Comparison of ENCODE assay signal across 20 cellular contexts in the genomic region with DNA sequence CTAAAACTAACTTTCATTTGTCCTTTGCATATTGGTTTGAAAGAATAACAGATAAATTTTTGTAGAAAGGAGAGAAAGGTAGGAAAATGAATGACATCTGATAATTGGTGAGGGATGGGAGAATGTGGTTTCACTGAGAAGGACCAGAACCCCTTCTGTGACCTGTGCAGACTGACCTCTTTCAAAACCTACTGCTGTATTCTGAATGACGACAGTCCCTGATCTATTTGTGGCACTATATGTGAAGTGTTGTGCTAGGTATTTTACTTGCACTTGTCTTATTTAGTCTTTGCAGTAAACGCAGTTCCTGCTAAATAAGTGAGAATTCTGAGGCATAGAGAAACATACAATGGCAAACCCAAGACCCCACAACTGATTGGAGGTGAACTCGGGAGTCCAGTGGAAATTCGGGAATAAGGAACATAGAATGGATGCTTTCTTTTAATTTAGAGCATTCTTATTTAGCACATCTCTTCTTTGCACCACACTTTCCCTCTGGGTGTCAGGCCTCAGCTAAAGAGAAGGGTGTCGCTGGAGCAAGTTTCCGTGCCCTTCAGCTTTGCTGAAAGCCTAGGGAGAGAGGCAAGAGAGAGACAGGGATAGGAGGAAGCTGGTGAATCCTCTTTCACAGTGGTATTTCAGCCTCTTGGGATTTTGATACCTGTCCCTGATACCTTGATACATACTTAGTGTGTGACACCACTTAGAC.
A peak's percentile ranks its signal among the peaks of the same experiment; 100 is the strongest.
DNase-seq lines count a peak whose midpoint lies in the region; ATAC-seq and TF ChIP-seq lines count a peak whose summit lies in the region.
"Had no signal": no experiment of that assay in that cellular context is flagged by ENCODE, and none has a peak within 500 bp of the region (broad histone marks: within the 10 kb centered on the region; RNA-seq: fewer than 3 reads in every experiment).

No MANE protein-coding gene starts in this region.

- peaks cover 64% of the 10 kb centered on the region for H3K4me1 ChIP-seq in cardiac muscle cell (ENCODE audit: low read depth)
- peaks cover 56% of the 10 kb centered on the region for H3K4me1 ChIP-seq in muscle layer of colon (ENCODE audit: insufficient read depth, low read length)
- peaks cover 7 to 36% (median 22%) of the 10 kb centered on the region in 4 donors for H3K4me1 ChIP-seq in stomach
- H3K4me1 ChIP-seq: SJCRH30 had no signal

- TF ChIP-seq EP300 in stomach (IDR thresholded peaks at IDR 0.05) = no peak

- peak; percentile 16 for DNase-seq in DMS 273 (lab: John Stamatoyannopoulos, UW; ENCODE audit: unreplicated experiment)
- DNase-seq in DMS 273 treated with DMSO at 0.1 percent for 48 hours (lab: John Stamatoyannopoulos, UW) = no peak
- peak in 1 of 2 donors; percentile 43 for DNase-seq in cardiac muscle cell (ENCODE audit: low read depth in 1 of 2, low spot score in 1 of 2)
- no peak for DNase-seq in stomach
- DNase-seq in germinal center (ENCODE audit: low spot score) = no peak
- DNase-seq: CD4-positive, CD25-positive, alpha-beta regulatory T cell; COR-L47; GF-D8; GOT3; KG1; NCI-H1436 treated with DMSO at 0.1 percent for 48 hours; NCI-H2081 treated with DMSO at 0.1 percent for 48 hours; NCI-H774; PC-3; SJCRH30 had no signal

- 82 to 90% (median 85%) methylated on average over 6 of the region's 6 CpGs for WGBS in stomach, 5 donors

- no peaks in the 10 kb centered on the region for H3K9me3 ChIP-seq in cardiac muscle cell (ENCODE audit: low read depth)
- H3K9me3 ChIP-seq in muscle layer of colon (ENCODE audit: low read length) = no peaks in the 10 kb centered on the region
- H3K9me3 ChIP-seq in stomach = no peaks in the 10 kb centered on the region
- H3K9me3 ChIP-seq: SJCRH30 had no signal

- ATAC-seq in HG03025 (IDR thresholded peaks at IDR 0.05; ENCODE audit: low FRiP score, unreplicated experiment) (no peak), HG02870 (IDR thresholded peaks at IDR 0.05; ENCODE audit: unreplicated experiment) (no peak)
- ATAC-seq: PC-3 had no signal

- no peaks in the 10 kb centered on the region for H3K27me3 ChIP-seq in cardiac muscle cell
- no peaks in the 10 kb centered on the region for H3K27me3 ChIP-seq in muscle layer of colon (ENCODE audit: control insufficient read depth in 1 of 2, insufficient read depth in 2 of 2, low read length in 2 of 2)
- H3K27me3 ChIP-seq in stomach = no peaks in the 10 kb centered on the region
- H3K27me3 ChIP-seq: SJCRH30 had no signal

- H3K27ac ChIP-seq in cardiac muscle cell = peak overlapping the region; percentile 96
- H3K27ac ChIP-seq in muscle layer of colon (ENCODE audit: low read depth, low read length) = peak overlapping the region; percentile 87
- H3K27ac ChIP-seq in stomach = peak overlapping the region in 4 of 5 donors; percentile 27 to 80 (median 53)
- H3K27ac ChIP-seq: 22Rv1, RWPE1, SJCRH30 had no signal

- H3K4me3 ChIP-seq in cardiac muscle cell (no peak overlapping the region), muscle layer of colon (ENCODE audit: low read depth in 1 of 2, low read length in 2 of 2) (no peak overlapping the region), stomach (no peak overlapping the region)
- H3K4me3 ChIP-seq: SJCRH30 had no signal

- TF ChIP-seq POLR2A in stomach (IDR thresholded peaks at IDR 0.05) = no peak

- peak overlapping the region; percentile 18 for H3K9ac ChIP-seq in muscle layer of colon (ENCODE audit: low read length)

- TF ChIP-seq CTCF in cardiac muscle cell (IDR thresholded peaks at IDR 0.05; ENCODE audit: low read depth, low read length) (no peak), stomach (IDR thresholded peaks at IDR 0.05) (no peak)

- intact Hi-C loops in stomach (cut with DNase I; ENCODE audit: low total_unique reads) = loop anchor here (10.0 kb wide), 1 partner anchor 128 kb away; no protein-coding TSS in a partner anchor

- H3K36me3 ChIP-seq in cardiac muscle cell (no peaks in the 10 kb centered on the region), muscle layer of colon (ENCODE audit: insufficient read depth, low read length) (no peaks in the 10 kb centered on the region), stomach (no peaks in the 10 kb centered on the region)
- H3K36me3 ChIP-seq: SJCRH30 had no signal
